ENCODE assay signal across 15 cellular contexts in the genomic region with DNA sequence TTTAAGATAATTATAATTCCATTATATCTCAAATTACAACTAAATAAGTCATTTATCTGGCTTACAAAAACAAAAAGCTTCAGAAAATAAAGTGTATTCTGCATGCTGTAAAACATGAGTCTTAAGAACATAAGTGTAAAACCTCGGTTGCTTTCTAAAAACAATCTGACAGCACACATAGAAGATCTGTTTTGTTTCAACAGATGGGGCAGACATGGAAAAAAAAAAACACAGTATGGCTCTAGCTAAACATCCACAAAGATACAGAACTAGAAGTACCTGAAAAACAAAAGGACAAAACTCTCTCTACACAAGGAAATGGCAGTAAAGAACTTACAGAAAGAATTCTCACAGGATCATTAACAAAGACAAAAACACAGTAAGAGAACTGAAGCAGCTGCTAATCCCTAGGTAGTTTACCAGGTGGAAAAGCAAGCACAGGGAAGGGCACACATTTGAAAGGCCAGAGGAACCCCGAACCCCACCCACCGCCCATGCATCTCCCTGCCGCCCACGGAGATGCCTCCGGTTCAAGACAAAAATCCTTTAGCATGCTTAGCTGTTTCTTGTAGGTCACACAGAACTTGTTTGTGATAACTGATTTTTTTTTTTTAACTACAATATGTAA. TPM values are rescaled to one million over a fixed set of nuclear protein-coding genes. Genes with fewer than 3 reads are reported as not detected.
A peak's percentile ranks its signal among the peaks of the same experiment; 100 is the strongest.
DNase-seq lines count a peak whose midpoint lies in the region; ATAC-seq, FAIRE-seq and TF ChIP-seq lines count a peak whose summit lies in the region.
"Had no signal": no experiment of that assay in that cellular context is flagged by ENCODE, and none has a peak within 500 bp of the region (broad histone marks: within the 10 kb centered on the region; RNA-seq: fewer than 3 reads in every experiment).

No MANE protein-coding gene starts in this region.

- intact Hi-C loops in pancreas (cut with DNase I) (no loop called here), lower lobe of right lung (cut with DNase I) (no loop called here), sciatic nerve (cut with DNase I) (no loop called here)

- 74% methylated on average over 6 of the region's 6 CpGs for WGBS in SK-N-SH (ENCODE audit: low lambda C conversion rate)
- WGBS in hepatocyte (ENCODE audit: low lambda C conversion rate, missing lambda C conversion rate) = 32% methylated on average over 6 of the region's 6 CpGs
- 74 to 75% methylated on average over 6 of the region's 6 CpGs for WGBS in pancreas, 2 donors

- H3K4me1 ChIP-seq in HEK293 (ENCODE audit: control insufficient read depth, insufficient read depth, low read length) = no peaks in the 10 kb centered on the region
- peaks cover 51 to 67% of the 10 kb centered on the region in 2 experiments for H3K4me1 ChIP-seq in SK-N-SH (ENCODE audit: control insufficient read depth in 1 of 2, insufficient read depth in 2 of 2, low read depth in 1 of 2, low read length in 1 of 2)
- peaks cover 22% of the 10 kb centered on the region for H3K4me1 ChIP-seq in hepatocyte (ENCODE audit: insufficient read depth)
- H3K4me1 ChIP-seq in pancreas = no peaks in the 10 kb centered on the region
- peaks cover 16% of the 10 kb centered on the region for H3K4me1 ChIP-seq in lower lobe of right lung
- H3K4me1 ChIP-seq: colonic mucosa had no signal

- ATAC-seq in pancreas (no peak), lower lobe of right lung (no peak), sciatic nerve (no peak)
- ATAC-seq: activated CD4-positive, CD25-positive, alpha-beta regulatory T cell treated with anti-CD3 and anti-CD28 coated beads, Interleukin-2, amount 50 U/mL, for 24 hours had no signal

- H3K4me2 ChIP-seq in SK-N-SH = peak overlapping the region; percentile 18; the same call in 1 of the 2 replicates
- H3K4me2 ChIP-seq in hepatocyte = peak overlapping the region; percentile 32

- H3K27me3 ChIP-seq in SK-N-SH (ENCODE audit: insufficient read depth) (no peaks in the 10 kb centered on the region), hepatocyte (no peaks in the 10 kb centered on the region), pancreas (no peaks in the 10 kb centered on the region), lower lobe of right lung (ENCODE audit: low read depth) (no peaks in the 10 kb centered on the region)
- H3K27me3 ChIP-seq: colonic mucosa had no signal

- FAIRE-seq in pancreas (lab: Jason Lieb, UNC) = peak; percentile 39
- FAIRE-seq: GM12892 had no signal

- DNase-seq in SK-N-SH (no peak), hepatocyte (ENCODE audit: low spot score) (no peak), pancreas (no peak), NOMO-1 (lab: John Stamatoyannopoulos, UW; ENCODE audit: unreplicated experiment in 2 of 2) (no peak), lower lobe of right lung (no peak), sciatic nerve (ENCODE audit: low spot score) (no peak), AG08396 (ENCODE audit: low spot score) (no peak)
- DNase-seq: activated T-cell treated with anti-CD3 and anti-CD28 coated beads for 4 hours, C1 segment of cervical spinal cord, colonic mucosa, immature natural killer cell, NCI-H2081 had no signal

- POLR2A ChIA-PET in HEK293 (lab: Yijun Ruan, JAX) (no interaction called here), SK-N-SH (lab: Yijun Ruan, JAX) (no interaction called here)

- H3K9ac ChIP-seq in SK-N-SH = 0 out of 2 replicates have a peak overlapping the region, but pooled peaks have one; percentile 8

- TF ChIP-seq CTCF in HEK293 (tag by site-specific recombination; IDR thresholded peaks at IDR 0.05) (no peak), SK-N-SH (IDR thresholded peaks at IDR 0.05) (no peak), hepatocyte (IDR thresholded peaks at IDR 0.05; ENCODE audit: poor library complexity) (no peak), pancreas (IDR thresholded peaks at IDR 0.05) (no peak), lower lobe of right lung (IDR thresholded peaks at IDR 0.05) (no peak)

- H4K20me1 ChIP-seq in SK-N-SH (ENCODE audit: insufficient read depth) (no peaks in the 10 kb centered on the region), hepatocyte (ENCODE audit: insufficient read depth, poor library complexity, severe bottlenecking) (no peaks in the 10 kb centered on the region)

- peaks cover 26 to 57% of the 10 kb centered on the region in 2 experiments for H3K36me3 ChIP-seq in HEK293 (ENCODE audit: control insufficient read depth in 2 of 2, insufficient read depth in 1 of 2, low read length in 2 of 2)
- peaks cover 86 to 97% of the 10 kb centered on the region in 2 experiments for H3K36me3 ChIP-seq in SK-N-SH (replicated peaks in 1 of 2; ENCODE audit: control insufficient read depth in 1 of 2, insufficient read depth in 2 of 2, low read length in 1 of 2)
- peaks cover 7% of the 10 kb centered on the region for H3K36me3 ChIP-seq in hepatocyte (replicated peaks; ENCODE audit: insufficient read depth, low read depth)
- peaks cover 0 to 26% (median 5%) of the 10 kb centered on the region in 3 donors for H3K36me3 ChIP-seq in pancreas
- peaks cover 70% of the 10 kb centered on the region for H3K36me3 ChIP-seq in lower lobe of right lung
- H3K36me3 ChIP-seq: colonic mucosa had no signal

- H3K79me2 ChIP-seq in SK-N-SH (ENCODE audit: insufficient read depth) (peaks cover 38% of the 10 kb centered on the region), hepatocyte (peaks cover 11% of the 10 kb centered on the region)

- H3K9me2 ChIP-seq in SK-N-SH (no peaks in the 10 kb centered on the region), hepatocyte (replicated peaks; ENCODE audit: insufficient read depth) (no peaks in the 10 kb centered on the region)

- H2AFZ ChIP-seq in SK-N-SH (ENCODE audit: low read depth) (no peak overlapping the region), hepatocyte (no peak overlapping the region)

- H3F3A ChIP-seq in SK-N-SH (replicated peaks; ENCODE audit: insufficient read depth) = peaks cover 80% of the 10 kb centered on the region

- H3K4me3 ChIP-seq in HEK293 (ENCODE audit: low read depth, low read length) = no peak overlapping the region
- no peak overlapping the region for H3K4me3 ChIP-seq in SK-N-SH (ENCODE audit: low read depth in 2 of 2, low read length in 1 of 2)
- H3K4me3 ChIP-seq in hepatocyte = no peak overlapping the region
- H3K4me3 ChIP-seq in pancreas = no peak overlapping the region
- no peak overlapping the region for H3K4me3 ChIP-seq in lower lobe of right lung
- H3K4me3 ChIP-seq: colonic mucosa had no signal

- no peak for TF ChIP-seq RAD21 in SK-N-SH (IDR thresholded peaks at IDR 0.05; ENCODE audit: low read length)

- H3K27ac ChIP-seq in HEK293 (ENCODE audit: extremely low read depth, low read depth, low read length) = no peak overlapping the region
- peak overlapping the region; percentile 94 to 98 for H3K27ac ChIP-seq in SK-N-SH (ENCODE audit: low read depth in 2 of 2, low read length in 1 of 2)
- peak overlapping the region; percentile 32 for H3K27ac ChIP-seq in hepatocyte
- H3K27ac ChIP-seq in pancreas = no peak overlapping the region
- no peak overlapping the region for H3K27ac ChIP-seq in lower lobe of right lung
- H3K27ac ChIP-seq: colonic mucosa had no signal

- CTCF ChIA-PET in HEK293 (lab: Yijun Ruan, JAX) = interaction anchor here (0.6 to 1.5 kb wide), 2 partner anchors 50 to 212 kb away, joined by 3 to 11 read pairs; no protein-coding TSS in a partner anchor
- CTCF ChIA-PET in SK-N-SH (lab: Yijun Ruan, JAX) = interaction anchor here (0.7 to 4.5 kb wide), 6 partner anchors 10 to 213 kb away, joined by 3 to 25 read pairs (median 4); a partner anchor contains a TSS

- H3K9me3 ChIP-seq in HEK293 (ENCODE audit: control insufficient read depth, insufficient read depth, low read depth, low read length) = no peaks in the 10 kb centered on the region
- no peaks in the 10 kb centered on the region for H3K9me3 ChIP-seq in SK-N-SH
- H3K9me3 ChIP-seq in hepatocyte (ENCODE audit: low read depth) = no peaks in the 10 kb centered on the region
- H3K9me3 ChIP-seq in pancreas = no peaks in the 10 kb centered on the region
- no peaks in the 10 kb centered on the region for H3K9me3 ChIP-seq in lower lobe of right lung
- H3K9me3 ChIP-seq: colonic mucosa had no signal

- TF ChIP-seq EP300 in SK-N-SH (IDR thresholded peaks at IDR 0.05; ENCODE audit: borderline replicate concordance in 1 of 2, low read depth in 1 of 2, low read length in 1 of 2) = no peak

TF ChIP-seq in HEK293, 187 proteins besides CTCF, POLR2A, EP300 and RAD21:
- TF ChIP-seq ZFHX2 (tag by site-specific recombination; conservative IDR thresholded peaks at IDR 0.05) (peak; percentile 76), ZNF785 (tag by site-specific recombination; IDR thresholded peaks at IDR 0.05) (no peak)

TF ChIP-seq in SK-N-SH, 30 proteins besides CTCF, POLR2A, EP300 and RAD21 (continues in another document):
- TF ChIP-seq TEAD4 (IDR thresholded peaks at IDR 0.05; ENCODE audit: borderline replicate concordance, insufficient read depth) (no peak), TCF12 (IDR thresholded peaks at IDR 0.05) (peak; percentile 74)
- TF ChIP-seq, protein P1, sequence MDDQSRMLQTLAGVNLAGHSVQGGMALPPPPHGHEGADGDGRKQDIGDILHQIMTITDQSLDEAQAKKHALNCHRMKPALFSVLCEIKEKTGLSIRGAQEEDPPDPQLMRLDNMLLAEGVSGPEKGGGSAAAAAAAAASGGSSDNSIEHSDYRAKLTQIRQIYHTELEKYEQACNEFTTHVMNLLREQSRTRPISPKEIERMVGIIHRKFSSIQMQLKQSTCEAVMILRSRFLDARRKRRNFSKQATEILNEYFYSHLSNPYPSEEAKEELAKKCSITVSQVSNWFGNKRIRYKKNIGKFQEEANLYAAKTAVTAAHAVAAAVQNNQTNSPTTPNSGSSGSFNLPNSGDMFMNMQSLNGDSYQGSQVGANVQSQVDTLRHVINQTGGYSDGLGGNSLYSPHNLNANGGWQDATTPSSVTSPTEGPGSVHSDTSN (IDR thresholded peaks at IDR 0.05) = peak; percentile 30

RNA-seq across cellular contexts. Expression of a gene that starts 42.5 kb away (rescaled TPM):
- 140 and 197 TPM in 2 replicates for polyA plus RNA-seq in SK-N-SH (2012; rRNA removed)
- polyA plus RNA-seq in SK-N-SH (2012; cell fraction: cytosol; rRNA removed) = 221 and 225 TPM in 2 replicates
- polyA plus RNA-seq in SK-N-SH (2012; cell fraction: nucleus; rRNA removed) = 81.0 and 164 TPM in 2 replicates
- total RNA-seq in hepatocyte = 125 and 129 TPM in 2 replicates
- polyA plus RNA-seq in hepatocyte = 84.9 and 96.0 TPM in 2 replicates
- 10 to 100 TPM; 23.6 to 43.0 (median 36.0) TPM for total RNA-seq in pancreas
- polyA plus RNA-seq in pancreas = 10 to 100 TPM in 1 of 2 donors, 1 to 10 TPM in 1; 8.2 to 32.9 TPM
- total RNA-seq in lower lobe of right lung = 64.1 TPM
- total RNA-seq in sciatic nerve = 60.9 TPM

Comparison
In these comparisons a context has a peak if more than half of its experiments do, and no peak if none do; other contexts are left out.
1. H3K27ac ChIP-seq: peak in SK-N-SH (2 of 2) and hepatocyte (single experiment); none in HEK293 (single experiment), pancreas (0 of 4) and lower lobe of right lung (single experiment).